In the genomic region with DNA sequence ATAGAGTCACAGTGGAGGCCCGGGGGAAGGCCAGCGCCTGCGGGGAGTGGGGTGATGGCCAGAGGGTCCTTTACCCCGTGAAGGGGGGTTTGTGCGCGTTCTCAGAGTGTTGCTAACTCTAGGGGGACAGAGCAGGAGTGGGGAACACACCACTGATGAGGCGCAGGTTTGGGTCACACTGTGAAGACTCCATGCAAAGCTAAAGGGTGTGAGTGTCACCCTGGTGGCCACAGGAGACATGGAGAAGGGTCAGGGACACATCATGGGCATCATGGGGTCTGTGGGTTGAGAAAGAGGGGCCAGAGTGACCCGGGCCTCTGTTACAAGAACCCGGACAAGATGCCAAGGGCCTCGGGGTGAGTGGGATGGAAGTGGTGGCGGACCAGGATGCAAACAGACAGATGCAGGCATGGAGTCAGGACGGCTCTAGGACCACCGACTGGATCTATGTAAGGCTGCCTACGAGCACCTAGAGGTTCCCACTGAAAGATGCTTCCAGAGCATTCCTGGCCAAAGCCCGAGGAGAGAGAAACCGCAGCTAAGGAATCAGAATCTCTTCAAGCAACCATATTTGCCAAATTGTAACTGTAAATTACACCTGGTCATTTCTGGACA, we compare ENCODE assay signal across 24 cellular contexts.
"Had no signal": no experiment of that assay in that cellular context is flagged by ENCODE, and none has a peak within 500 bp of the region (broad histone marks: within the 10 kb centered on the region; RNA-seq: fewer than 3 reads in every experiment).

No MANE protein-coding gene starts in this region.

- H3K27me3 ChIP-seq: gastroesophageal sphincter, thyroid gland had no signal

- H3K27ac ChIP-seq: epithelial cell of prostate, gastroesophageal sphincter, thyroid gland had no signal

- H3K4me1 ChIP-seq: gastroesophageal sphincter, thyroid gland had no signal

- H3K9me3 ChIP-seq: gastroesophageal sphincter, thyroid gland had no signal

- DNase-seq: activated B cell treated with CpG ODN at 0.5 μM for 24 hours; activated CD4-positive, alpha-beta T cell treated with anti-CD3 and anti-CD28 coated beads for 4 hours; activated CD4-positive, alpha-beta T cell treated with anti-CD3 and anti-CD28 coated beads, Interleukin-2, amount 50 U/mL, for 48 hours; activated CD8-positive, alpha-beta memory T cell treated with anti-CD3 and anti-CD28 coated beads, Interleukin-2, amount 50 U/mL, for 48 hours; activated naive CD4-positive, alpha-beta T cell treated with anti-CD3 and anti-CD28 coated beads for 36 hours; activated naive CD8-positive, alpha-beta T cell treated with anti-CD3 and anti-CD28 coated beads, Interleukin-2, amount 10 ng/mL, durations not matched to agents 7 days and 5 days; activated T-cell treated with anti-CD3 and anti-CD28 coated beads, Interleukin-2, amount 50 U/mL, for 4 hours; amniotic stem cell; cerebellar nuclear complex; cortex of kidney; hypothalamus; midbrain; nephron progenitor cell; nucleus accumbens; retina; stimulated activated CD4-positive, alpha-beta T cell treated with anti-CD3 and anti-CD28 coated beads, Interleukin-12 subunit alpha, Interleukin-12 subunit beta, amount 100 ng/mL, for 4 hours; stimulated activated CD4-positive, alpha-beta T cell treated with anti-CD3 and anti-CD28 coated beads, Interleukin-4, amount 100 ng/mL, for 4 hours; stimulated activated naive CD8-positive, alpha-beta T cell treated with anti-CD3 and anti-CD28 coated beads, Interleukin-15, Interleukin-2, amounts not matched to agents 100 U/mL and 50 U/mL, for 24 hours; substantia nigra; T-helper 9 cell; thyroid gland had no signal

- ATAC-seq: activated T-cell treated with anti-CD3 and anti-CD28 coated beads, Interleukin-2, amount 50 U/mL, for 4 hours; gastroesophageal sphincter; left colon; stimulated activated naive CD8-positive, alpha-beta T cell treated with anti-CD3 and anti-CD28 coated beads, Interleukin-15, Interleukin-2, amounts not matched to agents 100 U/mL and 50 U/mL, for 24 hours had no signal

- H3K4me3 ChIP-seq: gastroesophageal sphincter, thyroid gland had no signal
